ENCODE assay signal across 1 cellular context in genomic region chr1:85570446-85571180, GRCh38.
TF ChIP-seq lines count a peak whose summit lies in the region.

No MANE protein-coding gene starts in this region.

TF ChIP-seq in HepG2, 621 proteins besides CTCF, POLR2A, EP300 and RAD21 (continued from another document):
- no peak for TF ChIP-seq MLX (CRISPR knock-in tag; IDR thresholded peaks at IDR 0.05)
